1 cellular context compared by ENCODE assay signal in the genomic region with DNA sequence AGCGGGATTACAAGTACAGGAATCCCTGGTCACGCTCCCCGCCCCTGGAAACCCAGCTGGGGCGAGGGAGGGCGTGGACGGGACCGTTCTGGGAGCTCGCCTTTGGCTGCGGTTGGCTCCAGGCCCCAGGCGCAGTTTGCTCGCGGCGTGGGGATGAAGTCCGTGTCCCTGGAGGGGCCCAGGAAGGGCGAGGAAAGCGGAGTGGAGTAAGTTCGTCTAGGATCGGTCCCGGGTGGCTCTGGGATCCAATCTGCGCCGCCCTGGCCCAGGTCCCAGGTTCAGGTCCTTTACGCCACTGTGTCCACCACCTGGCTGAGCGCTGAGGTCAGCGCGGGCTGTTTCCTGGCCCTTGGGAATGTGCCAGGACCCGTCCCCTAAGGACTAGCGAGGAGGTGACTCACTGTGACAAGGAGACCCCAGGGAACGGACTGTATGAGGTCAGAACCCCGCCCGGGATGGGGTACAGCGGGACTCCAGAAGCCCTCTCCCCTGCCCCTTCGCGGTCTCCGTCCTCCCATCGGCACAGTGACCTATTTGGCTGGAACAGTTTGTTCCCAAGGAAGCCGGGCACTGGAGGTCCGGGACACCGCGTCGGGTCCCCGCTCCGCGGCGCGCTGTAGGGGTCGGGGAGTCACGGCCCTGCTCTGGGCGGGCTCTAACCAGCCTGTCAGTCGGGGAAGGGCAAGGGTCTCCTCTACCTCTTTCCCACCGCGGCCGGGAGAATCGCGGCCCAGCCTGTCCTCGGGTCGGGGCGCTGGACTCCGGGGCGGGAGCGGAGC.
TF ChIP-seq lines count a peak whose summit lies in the region.

No MANE protein-coding gene starts in this region.

TF ChIP-seq in H1, 55 proteins besides CTCF, POLR2A, EP300 and RAD21:
- TF ChIP-seq MAFK (IDR thresholded peaks at IDR 0.05; ENCODE audit: low read depth, low read length), result no peak
- TF ChIP-seq NRF1 (IDR thresholded peaks at IDR 0.05; ENCODE audit: low read depth, low read length), result no peak
- TF ChIP-seq HDAC2 (IDR thresholded peaks at IDR 0.05; ENCODE audit: borderline replicate concordance in 1 of 2, low read depth in 2 of 2, low read length in 2 of 2), result no peak
- TF ChIP-seq, protein P1, sequence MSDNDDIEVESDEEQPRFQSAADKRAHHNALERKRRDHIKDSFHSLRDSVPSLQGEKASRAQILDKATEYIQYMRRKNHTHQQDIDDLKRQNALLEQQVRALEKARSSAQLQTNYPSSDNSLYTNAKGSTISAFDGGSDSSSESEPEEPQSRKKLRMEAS (IDR thresholded peaks at IDR 0.05), result peak; percentile 16; the same call in 1 of the 2 replicates
- TF ChIP-seq SUZ12 (IDR thresholded peaks at IDR 0.05; ENCODE audit: low read length), result peak; percentile 42
- peak; percentile 60 for TF ChIP-seq EZH2 (IDR thresholded peaks at IDR 0.05; ENCODE audit: low read depth, low read length, severe bottlenecking)
TF ChIP-seq in H1: peak in this region for 3.
